Comparison of ENCODE assay signal across 33 cellular contexts in genomic region chr10:119419931-119420330, GRCh38.
"Had no signal": no experiment of that assay in that cellular context is flagged by ENCODE, and none has a peak within 500 bp of the region (broad histone marks: within the 10 kb centered on the region; RNA-seq: fewer than 3 reads in every experiment).

No MANE protein-coding gene starts in this region.

- H3K27ac ChIP-seq: body of pancreas, brain microvascular endothelial cell, breast epithelium, VCaP had no signal

- H3K4me1 ChIP-seq: breast epithelium had no signal

- H3K9me3 ChIP-seq: adrenal gland, body of pancreas, breast epithelium had no signal

- DNase-seq: activated B cell treated with CpG ODN at 0.5 μM for 24 hours; activated CD4-positive, alpha-beta memory T cell treated with anti-CD3 and anti-CD28 coated beads for 36 hours; activated CD4-positive, alpha-beta T cell treated with anti-CD3 and anti-CD28 coated beads for 4 hours; activated CD4-positive, alpha-beta T cell treated with anti-CD3 and anti-CD28 coated beads, Interleukin-2, amount 10 ng/mL, durations not matched to agents 24 days and 14 days; activated CD4-positive, alpha-beta T cell treated with anti-CD3 and anti-CD28 coated beads, Interleukin-2, amount 50 U/mL, for 1 hour; activated CD4-positive, alpha-beta T cell treated with anti-CD3 and anti-CD28 coated beads, Interleukin-2, amount 50 U/mL, for 4 hours; activated CD4-positive, CD25-positive, alpha-beta regulatory T cell treated with anti-CD3 and anti-CD28 coated beads, Interleukin-2, amount 50 U/mL, for 72 hours; activated CD8-positive, alpha-beta memory T cell treated with anti-CD3 and anti-CD28 coated beads, Interleukin-2, amount 50 U/mL, for 4 hours; activated CD8-positive, alpha-beta T cell treated with anti-CD3 and anti-CD28 coated beads for 36 hours; activated effector memory CD4-positive, alpha-beta T cell treated with anti-CD3 and anti-CD28 coated beads, Interleukin-2, amount 50 U/mL, for 16 hours; activated gamma-delta T cell treated with Interleukin-2 at 50 U/mL for 16 hours; activated naive CD4-positive, alpha-beta T cell; activated naive CD4-positive, alpha-beta T cell treated with anti-CD3 and anti-CD28 coated beads for 36 hours; activated naive CD4-positive, alpha-beta T cell treated with anti-CD3 and anti-CD28 coated beads, Interleukin-2, amount 50 U/mL, for 16 hours; activated naive CD8-positive, alpha-beta T cell treated with anti-CD3 and anti-CD28 coated beads for 36 hours; activated T-cell treated with anti-CD3 and anti-CD28 coated beads for 4 hours; activated T-cell treated with anti-CD3 and anti-CD28 coated beads, Interleukin-2, amount 50 U/mL, for 1 hour; activated T-cell treated with anti-CD3 and anti-CD28 coated beads, Interleukin-2, amount 50 U/mL, for 4 hours; activated T-cell treated with anti-CD3 and anti-CD28 coated beads, Interleukin-2, amount 50 U/mL, for 72 hours; adrenal gland; amniotic stem cell; aorta; body of pancreas; brain microvascular endothelial cell; central memory CD4-positive, alpha-beta T cell; T-helper 2 cell; T-helper 9 cell had no signal

- H3K27me3 ChIP-seq: adrenal gland, body of pancreas, brain microvascular endothelial cell, breast epithelium had no signal

- FAIRE-seq: astrocyte, TTC549 had no signal

- H3K36me3 ChIP-seq: adrenal gland, breast epithelium had no signal

- H3K4me3 ChIP-seq: adrenal gland, body of pancreas, breast epithelium had no signal

- ATAC-seq: activated CD8-positive, alpha-beta T cell treated with anti-CD3 and anti-CD28 coated beads for 36 hours; activated naive CD4-positive, alpha-beta T cell treated with anti-CD3 and anti-CD28 coated beads, Interleukin-2, amount 50 U/mL, for 72 hours; activated T-cell treated with anti-CD3 and anti-CD28 coated beads, Interleukin-2, amount 50 U/mL, for 4 hours; activated T-cell treated with anti-CD3 and anti-CD28 coated beads, Interleukin-2, amount 50 U/mL, for 72 hours; activated T-helper 17 cell treated with anti-CD3 and anti-CD28 coated beads, Interleukin-2, amount 50 U/mL, for 72 hours; body of pancreas had no signal
